Comparison of ENCODE assay signal across 9 cellular contexts in the genomic region with DNA sequence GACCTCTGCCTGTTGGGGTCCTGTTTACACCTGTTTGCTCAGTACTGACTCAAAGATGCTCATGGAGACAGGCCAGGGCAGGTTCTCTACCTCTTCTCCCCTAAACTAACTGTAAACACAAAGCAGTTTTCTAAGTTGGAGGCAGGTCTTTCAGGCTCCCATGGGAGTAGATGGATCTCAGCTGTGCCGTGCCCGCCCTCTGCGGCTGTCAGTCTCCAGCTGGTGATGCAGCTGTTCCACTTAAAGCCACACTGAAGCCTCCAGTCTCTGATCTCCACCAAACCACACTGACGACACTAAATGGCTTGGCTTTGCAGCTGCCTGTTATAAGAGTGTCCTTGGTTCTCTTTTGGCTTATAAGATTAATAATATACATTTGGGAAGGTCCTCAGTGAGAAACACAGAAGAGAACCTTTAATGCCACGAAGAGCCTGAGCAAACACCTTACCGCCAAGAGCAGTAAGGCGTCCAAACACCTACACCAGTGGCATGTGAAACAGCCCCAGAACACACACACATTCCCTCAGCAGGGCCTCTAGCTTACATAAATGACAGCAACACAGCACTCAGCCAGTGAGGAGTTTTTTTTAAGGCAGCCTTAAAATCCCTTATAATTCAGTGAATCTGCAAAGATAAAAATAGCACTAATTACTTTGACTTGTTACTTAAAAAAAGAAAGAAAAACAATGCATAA.
DNase-seq lines count a peak whose midpoint lies in the region; ATAC-seq, FAIRE-seq and TF ChIP-seq lines count a peak whose summit lies in the region.
"Had no signal": no experiment of that assay in that cellular context is flagged by ENCODE, and none has a peak within 500 bp of the region (broad histone marks: within the 10 kb centered on the region; RNA-seq: fewer than 3 reads in every experiment).

No MANE protein-coding gene starts in this region.

- no peaks in the 10 kb centered on the region for H3K9me3 Mint-ChIP-seq in endodermal cell

- DNase-seq in NCI-H1092 treated with DMSO at 0.1 percent for 48 hours (lab: John Stamatoyannopoulos, UW) (peak; percentile 18), NCI-H1092 (lab: John Stamatoyannopoulos, UW) (no peak), Karpas-422 (peak; percentile 60), endodermal cell (no peak), adrenal gland (no peak), kidney (no peak)
- DNase-seq in activated effector memory CD4-positive, alpha-beta T cell treated with Interleukin-2 at 50 U/mL for 16 hours, result no peak

- FAIRE-seq in kidney (lab: Jason Lieb, UNC), result no peak
- FAIRE-seq: A204.1 had no signal

- H3K27me3 ChIP-seq in Karpas-422 (ENCODE audit: low read length) (no peaks in the 10 kb centered on the region), endodermal cell (ENCODE audit: control insufficient read depth, insufficient read depth, low read length, poor library complexity, severe bottlenecking) (no peaks in the 10 kb centered on the region), adrenal gland (no peaks in the 10 kb centered on the region)

- intact Hi-C loops in adrenal gland (cut with DNase I), result no loop called here
- intact Hi-C loops in kidney (cut with DNase I), result no loop called here

- H3K9me3 ChIP-seq in Karpas-422 (ENCODE audit: low read length) (no peaks in the 10 kb centered on the region), endodermal cell (ENCODE audit: control insufficient read depth, low read length) (no peaks in the 10 kb centered on the region), adrenal gland (replicated peaks in 1 of 3) (no peaks in the 10 kb centered on the region), kidney (ENCODE audit: control insufficient read depth in 1 of 2, low read length in 2 of 2) (no peaks in the 10 kb centered on the region)

- no peaks in the 10 kb centered on the region for H3K36me3 Mint-ChIP-seq in endodermal cell (ENCODE audit: low read depth)

- H3K9ac ChIP-seq in Karpas-422 (ENCODE audit: low read length) (no peak overlapping the region), endodermal cell (ENCODE audit: extremely low read depth, low read length, poor library complexity, severe bottlenecking) (no peak overlapping the region), kidney (ENCODE audit: low read length in 2 of 2) (no peak overlapping the region)

- H3K27ac Mint-ChIP-seq in endodermal cell, result peak overlapping the region; percentile 29

- no peaks in the 10 kb centered on the region for H4K20me1 ChIP-seq in Karpas-422 (ENCODE audit: insufficient read depth, low read depth, low read length)

- H3K9me2 ChIP-seq in Karpas-422 (replicated peaks; ENCODE audit: insufficient read depth, low read length), result no peaks in the 10 kb centered on the region

- peak; percentile 69 for ATAC-seq in GM21717 (IDR thresholded peaks at IDR 0.05; ENCODE audit: unreplicated experiment)

- H3K79me2 ChIP-seq in Karpas-422 (ENCODE audit: low read length), result no peaks in the 10 kb centered on the region

- H3K27me3 Mint-ChIP-seq in endodermal cell (ENCODE audit: insufficient read depth), result no peaks in the 10 kb centered on the region

- peaks cover 55% of the 10 kb centered on the region for H3K4me1 Mint-ChIP-seq in endodermal cell

- H3K4me1 ChIP-seq in Karpas-422 (ENCODE audit: low read length) (peaks cover 39% of the 10 kb centered on the region), endodermal cell (ENCODE audit: control insufficient read depth, insufficient read depth, low read length) (peaks cover 28% of the 10 kb centered on the region), adrenal gland (replicated peaks in 1 of 2) (no peaks in the 10 kb centered on the region), kidney (ENCODE audit: control insufficient read depth in 1 of 2, insufficient read depth in 1 of 2, low read depth in 1 of 2, low read length in 2 of 2) (no peaks in the 10 kb centered on the region)

- WGBS in endodermal cell (ENCODE audit: insufficient coverage in 1 of 2, insufficient read length in 1 of 2), 2 experiments, result 83 to 91% methylated on average over 2 to 7 of the region's 7 CpGs
- 84 to 90% (median 87%) methylated on average over 7 of the region's 7 CpGs for WGBS in adrenal gland, 4 donors

- no peak overlapping the region for H3K4me3 ChIP-seq in Karpas-422 (ENCODE audit: low read length)
- no peak overlapping the region for H3K4me3 ChIP-seq in endodermal cell (ENCODE audit: low read length)
- H3K4me3 ChIP-seq in adrenal gland, result no peak overlapping the region
- no peak overlapping the region for H3K4me3 ChIP-seq in kidney (ENCODE audit: low read length in 2 of 2)

- TF ChIP-seq CTCF in endodermal cell (conservative IDR thresholded peaks at IDR 0.05) (no peak), adrenal gland (IDR thresholded peaks at IDR 0.05) (no peak), kidney (IDR thresholded peaks at IDR 0.05; ENCODE audit: borderline replicate concordance, extremely low read depth, insufficient read depth) (no peak)

- H3K36me3 ChIP-seq in Karpas-422 (ENCODE audit: insufficient read depth, low read length) (no peaks in the 10 kb centered on the region), endodermal cell (ENCODE audit: control insufficient read depth, insufficient read depth, low read length) (no peaks in the 10 kb centered on the region), adrenal gland (replicated peaks in 1 of 2) (no peaks in the 10 kb centered on the region), kidney (ENCODE audit: control insufficient read depth in 1 of 2, insufficient read depth in 2 of 2, low read length in 2 of 2) (peaks cover 0 to 2% of the 10 kb centered on the region in 2 donors)

- H3K4me3 Mint-ChIP-seq in endodermal cell, result no peak overlapping the region

- no peak for TF ChIP-seq POLR2A in adrenal gland (IDR thresholded peaks at IDR 0.05)

- peak overlapping the region; percentile 34; the same call in 1 of the 2 replicates for H3K27ac ChIP-seq in Karpas-422 (ENCODE audit: low read length)
- no peak overlapping the region for H3K27ac ChIP-seq in endodermal cell (ENCODE audit: low read depth, low read length)
- no peak overlapping the region for H3K27ac ChIP-seq in adrenal gland
- H3K27ac ChIP-seq in kidney (ENCODE audit: low read depth in 2 of 2, low read length in 2 of 2), result no peak overlapping the region

- H3K4me2 ChIP-seq in Karpas-422 (ENCODE audit: low read depth, low read length, poor library complexity, severe bottlenecking), result no peak overlapping the region

- H2AFZ ChIP-seq in Karpas-422 (ENCODE audit: low read length), result no peak overlapping the region

Comparison
In these comparisons a context has a peak if more than half of its experiments do, and no peak if none do; other contexts are left out.
1. DNase-seq: peak in NCI-H1092 treated with DMSO at 0.1 percent for 48 hours (single experiment) and Karpas-422 (single experiment); none in NCI-H1092 (single experiment), endodermal cell (single experiment), adrenal gland (0 of 7), kidney (single experiment) and activated effector memory CD4-positive, alpha-beta T cell treated with Interleukin-2 at 50 U/mL for 16 hours (single experiment).